23 cellular contexts compared by ENCODE assay signal in the genomic region with DNA sequence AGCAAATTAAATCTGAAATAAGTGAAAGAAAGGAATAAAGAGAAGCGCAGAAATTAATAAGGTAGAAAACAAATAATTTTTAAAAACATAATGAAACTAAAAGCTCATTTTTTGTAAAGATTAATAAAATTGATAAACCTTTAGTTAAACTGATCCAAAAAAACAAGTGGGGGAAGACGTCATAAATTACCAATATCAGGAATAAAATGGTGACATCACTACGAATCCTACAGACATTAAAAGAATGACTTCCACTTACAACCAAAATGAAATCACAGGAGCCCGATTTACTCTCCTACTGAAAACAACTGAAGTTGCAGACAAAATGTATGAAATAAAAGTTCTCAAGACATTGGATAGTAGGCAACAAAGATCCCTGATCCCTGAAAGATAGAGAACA.
DNase-seq lines count a peak whose midpoint lies in the region; ATAC-seq, FAIRE-seq and TF ChIP-seq lines count a peak whose summit lies in the region.
"Had no signal": no experiment of that assay in that cellular context is flagged by ENCODE, and none has a peak within 500 bp of the region (broad histone marks: within the 10 kb centered on the region; RNA-seq: fewer than 3 reads in every experiment).

No MANE protein-coding gene starts in this region.

- TF ChIP-seq POLR2A in HepG2 (IDR thresholded peaks at IDR 0.05; ENCODE audit: insufficient read depth in 1 of 2, low read depth in 2 of 2, low read length in 2 of 2) (no peak), right lobe of liver (IDR thresholded peaks at IDR 0.05) (no peak)

- BruUV-seq in HepG2 (replicated peaks; lab: Mats Ljungman, UMichigan), result no TSS peak

- POLR2A ChIA-PET in HepG2 (lab: Yijun Ruan, JAX), result no interaction called here
- POLR2A ChIA-PET in HEK293 (lab: Yijun Ruan, JAX), result no interaction called here

- FAIRE-seq in HepG2 (lab: Jason Lieb, UNC), result no peak
- FAIRE-seq: A549, GM12891, GM19239 had no signal

- H3K27ac ChIP-seq in HepG2 (ENCODE audit: extremely low read length, insufficient read depth, low read length) (no peak overlapping the region), right lobe of liver (no peak overlapping the region), HEK293 (ENCODE audit: extremely low read depth, low read depth, low read length) (no peak overlapping the region)
- H3K27ac ChIP-seq: 22Rv1, A549, BLaER1 had no signal

- DNase-seq in HepG2 (ENCODE audit: low spot score) (no peak), right lobe of liver (no peak), hepatic stellate cell (ENCODE audit: low spot score) (no peak)
- DNase-seq: BE2C; C1 segment of cervical spinal cord; CD4-positive, alpha-beta memory T cell; CD4-positive, CD25-positive, alpha-beta regulatory T cell; CD8-positive, alpha-beta memory T cell; COR-L47; DMS 273 treated with DMSO at 0.1 percent for 48 hours; DMS153; DMS53; DMS79; DND-41; EL; GF-D8 had no signal

- H3K4me2 ChIP-seq in HepG2 (ENCODE audit: low read depth, low read length), result no peak overlapping the region
- H3K4me2 ChIP-seq: A549, BLaER1 had no signal

- H3K36me3 ChIP-seq in HepG2 (replicated peaks in 1 of 2; ENCODE audit: control insufficient read depth in 1 of 2, insufficient read depth in 2 of 2, low read length in 2 of 2) (no peaks in the 10 kb centered on the region), right lobe of liver (no peaks in the 10 kb centered on the region), HEK293 (ENCODE audit: control insufficient read depth in 2 of 2, insufficient read depth in 1 of 2, low read length in 2 of 2) (no peaks in the 10 kb centered on the region)
- H3K36me3 ChIP-seq: BE2C, BLaER1 had no signal

- no peak overlapping the region for H3K9ac ChIP-seq in HepG2 (ENCODE audit: insufficient read depth, low read depth, low read length)
- H3K9ac ChIP-seq: BLaER1 had no signal

- 49% methylated on average over 4 of the region's 4 CpGs for WGBS in HepG2 (ENCODE audit: low lambda C conversion rate)
- WGBS in right lobe of liver (ENCODE audit: insufficient coverage, low coverage, low lambda C conversion rate, missing lambda C conversion rate), result 94% methylated on average over 4 of the region's 4 CpGs

- H3K27me3 ChIP-seq in HepG2 (ENCODE audit: control insufficient read depth in 1 of 2, insufficient read depth in 2 of 2, low read length in 2 of 2) (peaks cover 0 to 17% of the 10 kb centered on the region in 2 experiments; a peak in 3 of 5 replicates), right lobe of liver (no peaks in the 10 kb centered on the region)
- H3K27me3 ChIP-seq: BE2C, BLaER1 had no signal

- no peaks in the 10 kb centered on the region for H4K20me1 ChIP-seq in HepG2 (ENCODE audit: insufficient read depth, low read length)
- H4K20me1 ChIP-seq: BLaER1 had no signal

- no peak for TF ChIP-seq RAD21 in HepG2 (CRISPR knock-in tag; IDR thresholded peaks at IDR 0.05)

- H3K4me3 ChIP-seq in HepG2 (replicated peaks in 1 of 3; ENCODE audit: insufficient read depth in 1 of 3, low read depth in 2 of 3, low read length in 3 of 3), result no peak overlapping the region
- no peak overlapping the region for H3K4me3 ChIP-seq in right lobe of liver
- no peak overlapping the region for H3K4me3 ChIP-seq in HEK293 (ENCODE audit: low read depth, low read length)
- H3K4me3 ChIP-seq: A549, BLaER1 had no signal

- in situ Hi-C loops in HepG2 (cut with HindIII; ENCODE audit: extremely low pct_ligation_motif_present, low pct_unique_long_range_greater_than_20kb), result no loop called here

- TF ChIP-seq CTCF in HepG2 (CRISPR knock-in tag; IDR thresholded peaks at IDR 0.05), result no peak
- TF ChIP-seq CTCF in right lobe of liver (IDR thresholded peaks at IDR 0.05), result no peak
- TF ChIP-seq CTCF in HEK293 (tag by site-specific recombination; IDR thresholded peaks at IDR 0.05), result no peak

- ATAC-seq in HepG2, result no peak
- ATAC-seq in right lobe of liver, result no peak
- ATAC-seq in GM21447 (IDR thresholded peaks at IDR 0.05; ENCODE audit: unreplicated experiment), result no peak
- ATAC-seq: A549 had no signal

- H2AFZ ChIP-seq in HepG2 (ENCODE audit: low read length), result no peak overlapping the region

- H3K4me1 ChIP-seq in HepG2 (ENCODE audit: insufficient read depth, low read length), result peaks cover 11% of the 10 kb centered on the region
- peaks cover 0 to 6% (median 0%) of the 10 kb centered on the region in 4 donors for H3K4me1 ChIP-seq in right lobe of liver
- no peaks in the 10 kb centered on the region for H3K4me1 ChIP-seq in HEK293 (ENCODE audit: control insufficient read depth, insufficient read depth, low read length)
- H3K4me1 ChIP-seq: A549, BE2C had no signal

- H3K9me3 ChIP-seq in HepG2 (ENCODE audit: low read length) (no peaks in the 10 kb centered on the region), right lobe of liver (no peaks in the 10 kb centered on the region), HEK293 (ENCODE audit: control insufficient read depth, insufficient read depth, low read depth, low read length) (no peaks in the 10 kb centered on the region)
- H3K9me3 ChIP-seq: BE2C, BLaER1 had no signal

- CTCF ChIA-PET in HepG2 (lab: Yijun Ruan, JAX; ENCODE audit: low intra/inter-chr PET ratio, low total read pairs), result no interaction called here
- CTCF ChIA-PET in HEK293 (lab: Yijun Ruan, JAX), result interaction anchor here (1.0 to 1.5 kb wide), 2 partner anchors 11 to 15 kb away, joined by 3 to 4 read pairs; no protein-coding TSS in a partner anchor

- H3K79me2 ChIP-seq in HepG2 (ENCODE audit: insufficient read depth, low read length), result no peaks in the 10 kb centered on the region

- TF ChIP-seq EP300 in HepG2 (IDR thresholded peaks at IDR 0.05; ENCODE audit: low read depth in 2 of 2, low read length in 2 of 2), result no peak
- no peak for TF ChIP-seq EP300 in HepG2 (CRISPR knock-in tag; IDR thresholded peaks at IDR 0.05; ENCODE audit: borderline replicate concordance)

- intact Hi-C loops in HepG2 (cut with micrococcal nuclease; ENCODE audit: unreplicated experiment), result no loop called here
- intact Hi-C loops in right lobe of liver (cut with DNase I), result no loop called here

TF ChIP-seq in HepG2, 621 proteins besides CTCF, POLR2A, EP300 and RAD21:
- TF ChIP-seq ATF7 (IDR thresholded peaks at IDR 0.05) (peak; percentile 75), ATF7 (CRISPR knock-in tag; IDR thresholded peaks at IDR 0.05) (no peak), NR2C2 (CRISPR knock-in tag; IDR thresholded peaks at IDR 0.05; ENCODE audit: borderline replicate concordance) (no peak), CREB1 (IDR thresholded peaks at IDR 0.05) (peak; percentile 48), CREB1 (CRISPR knock-in tag; IDR thresholded peaks at IDR 0.05) (no peak)

TF ChIP-seq in HEK293, 187 proteins besides CTCF, POLR2A, EP300 and RAD21:
- TF ChIP-seq ZNF510 (tag by site-specific recombination; IDR thresholded peaks at IDR 0.05; ENCODE audit: insufficient replicate concordance) (no peak), ATF2 (tag by site-specific recombination; IDR thresholded peaks at IDR 0.05; ENCODE audit: low read depth) (peak; percentile 83), SP3 (tag by site-specific recombination; IDR thresholded peaks at IDR 0.05) (no peak)

Comparison
In these comparisons a context has a peak if more than half of its experiments do, and no peak if none do; other contexts are left out.
1. Of the 63 proteins assayed by ChIP-seq in both HepG2 and HEK293: peak only in HepG2: none; only in HEK293: ATF2; in both: none; in neither: 62.